19 cellular contexts compared by ENCODE assay signal in the genomic region with DNA sequence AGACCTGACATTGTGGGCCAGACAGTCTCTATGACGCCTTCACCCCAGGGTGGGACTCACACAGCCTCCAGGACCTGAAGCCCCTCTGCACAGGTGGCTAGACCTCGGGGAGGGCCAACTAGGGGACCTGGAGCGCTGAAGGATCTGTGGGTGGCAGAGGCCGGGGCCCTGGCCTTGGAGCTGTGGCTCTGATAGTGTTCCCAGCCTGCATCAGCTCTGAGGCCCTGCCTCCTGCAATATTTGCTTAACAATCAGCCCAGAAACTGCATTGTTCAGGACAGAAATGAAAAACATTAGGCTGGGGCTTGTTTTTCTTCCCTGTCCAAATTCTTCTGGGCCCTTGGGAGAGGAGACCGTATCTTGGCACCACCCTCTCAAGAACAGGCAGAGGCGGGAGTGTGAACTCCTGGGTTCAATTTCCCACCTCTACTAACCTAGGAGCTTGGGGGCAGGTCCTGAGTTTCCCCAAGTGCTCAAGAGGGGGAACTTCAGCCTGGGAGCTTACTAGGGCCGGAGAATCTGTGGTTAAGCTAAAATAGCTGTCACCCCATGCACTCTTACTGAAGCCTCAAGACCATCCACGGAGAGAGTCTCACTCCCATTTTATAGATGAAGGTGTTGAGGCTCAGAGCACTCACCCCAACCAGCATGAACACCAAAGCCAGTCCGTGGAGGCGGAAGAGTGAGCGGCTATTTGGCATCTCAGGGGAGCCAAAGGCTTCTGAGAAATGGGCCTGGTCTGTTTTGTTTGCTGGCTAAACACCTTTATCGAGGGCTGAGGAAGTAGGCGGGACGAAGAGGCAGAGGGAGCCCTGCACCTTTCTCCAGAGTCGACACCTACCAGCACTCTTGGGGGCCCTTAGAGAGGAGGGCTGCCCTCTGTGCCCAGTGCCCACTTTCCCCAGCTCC. TPM values are rescaled to one million over a fixed set of nuclear protein-coding genes. Genes with fewer than 3 reads are reported as not detected.
DNase-seq lines count a peak whose midpoint lies in the region; ATAC-seq and TF ChIP-seq lines count a peak whose summit lies in the region.
"Had no signal": no experiment of that assay in that cellular context is flagged by ENCODE, and none has a peak within 500 bp of the region (broad histone marks: within the 10 kb centered on the region; RNA-seq: fewer than 3 reads in every experiment).

No MANE protein-coding gene starts in this region.

- TF ChIP-seq POLR2A in breast epithelium (IDR thresholded peaks at IDR 0.05): no peak

- H3K4me3 ChIP-seq in breast epithelium (no peak overlapping the region), mammary epithelial cell (replicated peaks in 1 of 3; ENCODE audit: insufficient read depth in 1 of 3, low read depth in 2 of 3, low read length in 3 of 3) (no peak overlapping the region), lower lobe of right lung (no peak overlapping the region), upper lobe of right lung (no peak overlapping the region)

- no peak overlapping the region for H2AFZ ChIP-seq in mammary epithelial cell (ENCODE audit: low read depth, low read length)

- no peak overlapping the region for H3K4me3 Mint-ChIP-seq in MCF 10A (ENCODE audit: unreplicated experiment)
- no peak overlapping the region for H3K4me3 Mint-ChIP-seq in naive thymus-derived CD8-positive, alpha-beta T cell
- H3K4me3 Mint-ChIP-seq in activated CD4-positive, alpha-beta T cell treated with anti-CD3 and anti-CD28 coated beads, Interleukin-2, amount 10 ng/mL, durations not matched to agents 24 days and 14 days: no peak overlapping the region
- H3K4me3 Mint-ChIP-seq: activated T-helper 1 cell treated with anti-CD3 and anti-CD28 coated beads, Interleukin-12 subunit alpha, Interleukin-12 subunit beta, Interleukin-2, Interleukin-4 antibody, amounts not matched to agents 30 ng/mL and 10 ng/mL and 1 ng/mL, durations not matched to agents 14 hours and 24 hours and 36 hours; nephron had no signal

- H3K4me1 ChIP-seq in breast epithelium (no peaks in the 10 kb centered on the region), mammary epithelial cell (ENCODE audit: insufficient read depth, low read length) (peaks cover 21% of the 10 kb centered on the region), lower lobe of right lung (no peaks in the 10 kb centered on the region), upper lobe of right lung (no peaks in the 10 kb centered on the region)
- H3K4me1 ChIP-seq: BE2C had no signal

- H3K27ac Mint-ChIP-seq in MCF 10A (ENCODE audit: low read depth, unreplicated experiment): no peak overlapping the region
- H3K27ac Mint-ChIP-seq in naive thymus-derived CD8-positive, alpha-beta T cell: no peak overlapping the region
- H3K27ac Mint-ChIP-seq in activated CD4-positive, alpha-beta T cell treated with anti-CD3 and anti-CD28 coated beads, Interleukin-2, amount 10 ng/mL, durations not matched to agents 24 days and 14 days: no peak overlapping the region
- H3K27ac Mint-ChIP-seq: activated naive CD4-positive, alpha-beta T cell treated with anti-CD3 and anti-CD28 coated beads, Interleukin-2, amount 50 U/mL, for 72 hours; activated T-helper 1 cell treated with anti-CD3 and anti-CD28 coated beads, Interleukin-12 subunit alpha, Interleukin-12 subunit beta, Interleukin-2, Interleukin-4 antibody, amounts not matched to agents 30 ng/mL and 10 ng/mL and 1 ng/mL, durations not matched to agents 14 hours and 24 hours and 36 hours; nephron had no signal

- H3K4me1 Mint-ChIP-seq in MCF 10A (ENCODE audit: insufficient read depth, unreplicated experiment): peaks cover 27% of the 10 kb centered on the region
- peaks cover 0 to 2% (median 0%) of the 10 kb centered on the region in 4 donors for H3K4me1 Mint-ChIP-seq in naive thymus-derived CD8-positive, alpha-beta T cell
- no peaks in the 10 kb centered on the region for H3K4me1 Mint-ChIP-seq in activated CD4-positive, alpha-beta T cell treated with anti-CD3 and anti-CD28 coated beads, Interleukin-2, amount 10 ng/mL, durations not matched to agents 24 days and 14 days

- no peaks in the 10 kb centered on the region for H3K9me3 Mint-ChIP-seq in MCF 10A (ENCODE audit: unreplicated experiment)
- H3K9me3 Mint-ChIP-seq in naive thymus-derived CD8-positive, alpha-beta T cell: no peaks in the 10 kb centered on the region
- H3K9me3 Mint-ChIP-seq in activated CD4-positive, alpha-beta T cell treated with anti-CD3 and anti-CD28 coated beads, Interleukin-2, amount 10 ng/mL, durations not matched to agents 24 days and 14 days: no peaks in the 10 kb centered on the region
- H3K9me3 Mint-ChIP-seq: activated naive CD4-positive, alpha-beta T cell treated with anti-CD3 and anti-CD28 coated beads, Interleukin-2, amount 50 U/mL, for 72 hours; activated T-helper 1 cell treated with anti-CD3 and anti-CD28 coated beads, Interleukin-12 subunit alpha, Interleukin-12 subunit beta, Interleukin-2, Interleukin-4 antibody, amounts not matched to agents 30 ng/mL and 10 ng/mL and 1 ng/mL, durations not matched to agents 14 hours and 24 hours and 36 hours; nephron had no signal

- H3K36me3 ChIP-seq in breast epithelium (no peaks in the 10 kb centered on the region), mammary epithelial cell (ENCODE audit: insufficient read depth, low read length) (no peaks in the 10 kb centered on the region), lower lobe of right lung (no peaks in the 10 kb centered on the region), upper lobe of right lung (no peaks in the 10 kb centered on the region)
- H3K36me3 ChIP-seq: BE2C had no signal

- H3K4me2 ChIP-seq in mammary epithelial cell (ENCODE audit: insufficient read depth, low read depth, low read length): no peak overlapping the region

- no TSS peak for BruUV-seq in MCF 10A (replicated peaks; lab: Mats Ljungman, UMichigan)
- BruUV-seq in mammary epithelial cell (replicated peaks; lab: Mats Ljungman, UMichigan): TSS peak; percentile 88

- no peaks in the 10 kb centered on the region for H3K36me3 Mint-ChIP-seq in MCF 10A (ENCODE audit: insufficient read depth, unreplicated experiment)
- H3K36me3 Mint-ChIP-seq in naive thymus-derived CD8-positive, alpha-beta T cell: no peaks in the 10 kb centered on the region
- no peaks in the 10 kb centered on the region for H3K36me3 Mint-ChIP-seq in activated CD4-positive, alpha-beta T cell treated with anti-CD3 and anti-CD28 coated beads, Interleukin-2, amount 10 ng/mL, durations not matched to agents 24 days and 14 days (ENCODE audit: low read depth)
- H3K36me3 Mint-ChIP-seq: activated naive CD4-positive, alpha-beta T cell treated with anti-CD3 and anti-CD28 coated beads, Interleukin-2, amount 50 U/mL, for 72 hours had no signal

- 79% methylated on average over 14 of the region's 15 CpGs for WGBS in mammary epithelial cell (ENCODE audit: low coverage, missing lambda C conversion rate)

- H4K20me1 ChIP-seq in mammary epithelial cell (ENCODE audit: insufficient read depth, low read length): no peaks in the 10 kb centered on the region

- H3K9ac ChIP-seq in mammary epithelial cell (ENCODE audit: insufficient read depth, low read length): no peak overlapping the region

- ATAC-seq in lower lobe of right lung (peak; percentile 58 to 83), upper lobe of right lung (peak; percentile 60)
- ATAC-seq in naive thymus-derived CD8-positive, alpha-beta T cell: no peak
- ATAC-seq: activated CD4-positive, CD25-positive, alpha-beta regulatory T cell treated with anti-CD3 and anti-CD28 coated beads, Interleukin-2, amount 50 U/mL, for 24 hours; activated naive CD4-positive, alpha-beta T cell treated with anti-CD3 and anti-CD28 coated beads, Interleukin-2, amount 50 U/mL, for 72 hours had no signal

- TF ChIP-seq CTCF in breast epithelium (IDR thresholded peaks at IDR 0.05): no peak
- TF ChIP-seq CTCF in MCF 10A (IDR thresholded peaks at IDR 0.05; ENCODE audit: unreplicated experiment): no peak
- no peak for TF ChIP-seq CTCF in mammary epithelial cell (conservative IDR thresholded peaks at IDR 0.05 in 1 of 2, IDR thresholded peaks at IDR 0.05 in 1 of 2; ENCODE audit: extremely low read depth in 1 of 2, insufficient read depth in 1 of 2, low read depth in 1 of 2, low read length in 2 of 2)
- TF ChIP-seq CTCF in lower lobe of right lung (IDR thresholded peaks at IDR 0.05): no peak
- no peak for TF ChIP-seq CTCF in upper lobe of right lung (IDR thresholded peaks at IDR 0.05)

- POLR2A ChIA-PET in MCF 10A (lab: Yijun Ruan, JAX): interaction anchor here (0.9 to 2.0 kb wide), 5 partner anchors 9 to 85 kb away, joined by 3 to 9 read pairs (median 6); no protein-coding TSS in a partner anchor
- POLR2A ChIA-PET in naive thymus-derived CD8-positive, alpha-beta T cell (lab: Charles Lee): no interaction called here

- H3K27ac ChIP-seq in breast epithelium (peak overlapping the region; percentile 33 to 50), mammary epithelial cell (ENCODE audit: insufficient read depth, low read depth, low read length) (no peak overlapping the region), lower lobe of right lung (peak overlapping the region; percentile 64), upper lobe of right lung (peak overlapping the region; percentile 47)

- in situ Hi-C loops in mammary epithelial cell (cut with MboI; ENCODE audit: low sequenced_read_pairs in 2 of 2): no loop called here

- no peaks in the 10 kb centered on the region for H3K9me3 ChIP-seq in breast epithelium
- no peaks in the 10 kb centered on the region for H3K9me3 ChIP-seq in mammary epithelial cell (replicated peaks; ENCODE audit: insufficient read depth, low read length)
- H3K9me3 ChIP-seq in lower lobe of right lung: no peaks in the 10 kb centered on the region
- no peaks in the 10 kb centered on the region for H3K9me3 ChIP-seq in upper lobe of right lung
- H3K9me3 ChIP-seq: BE2C had no signal

- dilution Hi-C loops in mammary epithelial cell (cut with HindIII; ENCODE audit: low sequenced_read_pairs): no loop called here

- no peaks in the 10 kb centered on the region for H3K79me2 ChIP-seq in mammary epithelial cell (ENCODE audit: insufficient read depth, low read length)

- H3K27me3 Mint-ChIP-seq in MCF 10A (ENCODE audit: insufficient read depth, unreplicated experiment): no peaks in the 10 kb centered on the region
- peaks cover 3 to 26% (median 10%) of the 10 kb centered on the region in 5 donors for H3K27me3 Mint-ChIP-seq in naive thymus-derived CD8-positive, alpha-beta T cell
- peaks cover 4% of the 10 kb centered on the region for H3K27me3 Mint-ChIP-seq in activated CD4-positive, alpha-beta T cell treated with anti-CD3 and anti-CD28 coated beads, Interleukin-2, amount 10 ng/mL, durations not matched to agents 24 days and 14 days

- DNase-seq in breast epithelium (ENCODE audit: low spot score in 2 of 2) (no peak), MCF 10A (ENCODE audit: unreplicated experiment) (no peak), mammary epithelial cell (no peak), lower lobe of right lung (no peak), upper lobe of right lung (no peak), T-helper 9 cell (no peak)
- DNase-seq in naive thymus-derived CD8-positive, alpha-beta T cell: no peak
- DNase-seq in activated CD4-positive, alpha-beta T cell treated with anti-CD3 and anti-CD28 coated beads, Interleukin-2, amount 10 ng/mL, durations not matched to agents 24 days and 14 days: no peak
- DNase-seq: BE2C; GF-D8; head of caudate nucleus; mesenchymal stem cell; NCI-H1105 treated with DMSO at 0.1 percent for 48 hours; NCI-H82; stimulated activated CD4-positive, alpha-beta T cell treated with anti-CD3 and anti-CD28 coated beads, Interleukin-4, amount 100 ng/mL, for 24 hours had no signal

- intact Hi-C loops in breast epithelium (cut with DNase I; ENCODE audit: low total_unique reads) (no loop called here), MCF 10A (cut with micrococcal nuclease) (no loop called here), mammary epithelial cell (cut with micrococcal nuclease) (no loop called here), lower lobe of right lung (cut with DNase I) (no loop called here), upper lobe of right lung (cut with DNase I) (no loop called here)
- intact Hi-C loops in activated CD4-positive, alpha-beta T cell treated with anti-CD3 and anti-CD28 coated beads, Interleukin-2, amount 10 ng/mL, durations not matched to agents 24 days and 14 days (cut with micrococcal nuclease): no loop called here

- H3K27me3 ChIP-seq in breast epithelium: no peaks in the 10 kb centered on the region
- no peaks in the 10 kb centered on the region for H3K27me3 ChIP-seq in mammary epithelial cell (ENCODE audit: insufficient read depth, low read length)
- H3K27me3 ChIP-seq in lower lobe of right lung (ENCODE audit: low read depth): no peaks in the 10 kb centered on the region
- no peaks in the 10 kb centered on the region for H3K27me3 ChIP-seq in upper lobe of right lung
- H3K27me3 ChIP-seq: BE2C had no signal

- CTCF ChIA-PET in MCF 10A (lab: Yijun Ruan, JAX): interaction anchor here (0.5 kb wide), 1 partner anchor 1852 kb away, joined by 3 read pairs; no protein-coding TSS in a partner anchor
- CTCF ChIA-PET in mammary epithelial cell (lab: Charles Lee; ENCODE audit: low non-redundant PET): no interaction called here

RNA-seq across cellular contexts. Expression of a gene that starts 18.8 kb away (rescaled TPM):
- total RNA-seq in breast epithelium (10 to 100 TPM in 2 of 3 donors, 1 to 10 TPM in 1; 1.1 to 39.1 (median 32.4) TPM), MCF 10A (2022) (11.1 and 13.2 TPM in 2 replicates), mammary epithelial cell (10 to 100 TPM; 13.0 to 14.1 TPM), lower lobe of right lung (47.5 TPM), upper lobe of right lung (63.6 TPM)
- polyA plus RNA-seq in mammary epithelial cell: 4.3 TPM
- 4.5 TPM for polyA minus RNA-seq in mammary epithelial cell
- total RNA-seq in naive thymus-derived CD8-positive, alpha-beta T cell: 10 to 100 TPM; 10.3 to 13.0 TPM
- 1 to 10 TPM in 2 of 3 donors, under 1 TPM in 1; 0.60 to 1.4 (median 1.3) TPM for polyA plus RNA-seq in naive thymus-derived CD8-positive, alpha-beta T cell
- total RNA-seq in activated CD4-positive, alpha-beta T cell treated with anti-CD3 and anti-CD28 coated beads, Interleukin-2, amount 10 ng/mL, durations not matched to agents 24 days and 14 days: 6.9 and 7.5 TPM in 2 replicates

Comparison
In these comparisons a context has a peak if more than half of its experiments do, and no peak if none do; other contexts are left out.
1. ATAC-seq: peak in lower lobe of right lung (2 of 2) and upper lobe of right lung (single experiment); none in naive thymus-derived CD8-positive, alpha-beta T cell (0 of 2).